Comparison of ENCODE assay signal across 1 cellular context in the genomic region with DNA sequence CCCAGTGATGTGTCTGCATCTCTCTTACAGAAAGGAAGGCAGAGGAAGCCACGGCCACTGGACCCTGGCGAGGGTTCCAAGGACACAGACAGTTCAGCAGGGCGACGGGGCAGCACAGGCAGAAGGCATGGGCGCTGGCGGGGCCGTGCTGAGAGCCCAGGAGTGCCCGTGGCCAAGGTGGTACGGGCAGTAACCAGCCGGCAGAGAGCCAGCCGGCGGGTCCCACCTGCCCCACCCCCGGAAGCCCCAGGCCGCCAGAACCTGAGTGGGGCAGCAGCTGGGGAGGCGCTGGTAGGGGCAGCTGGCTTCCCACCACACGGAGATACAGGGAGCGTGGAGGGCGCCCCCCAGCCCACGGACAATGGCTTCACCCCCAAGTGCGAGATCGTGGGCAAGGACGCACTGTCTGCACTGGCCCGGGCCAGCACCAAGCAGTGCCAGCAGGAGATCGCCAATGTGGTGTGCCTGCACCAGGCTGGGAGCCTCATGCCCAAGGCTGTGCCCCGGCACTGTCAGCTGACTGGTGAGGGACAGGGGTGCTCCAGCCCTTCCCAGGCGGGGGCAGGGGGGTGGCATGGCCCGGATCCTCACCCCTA.
TF ChIP-seq lines count a peak whose summit lies in the region.

No MANE protein-coding gene starts in this region.

TF ChIP-seq in K562, 482 proteins besides CTCF, POLR2A, EP300 and RAD21:
- peak; percentile 13 for TF ChIP-seq RBFOX2 (IDR thresholded peaks at IDR 0.05; ENCODE audit: low read depth, low read length)
- peak; percentile 65 for TF ChIP-seq POLR2G (IDR thresholded peaks at IDR 0.05; ENCODE audit: low read depth, low read length)
- TF ChIP-seq CREB1 (IDR thresholded peaks at IDR 0.05) = no peak
- no peak for TF ChIP-seq CREB1 (CRISPR knock-in tag; IDR thresholded peaks at IDR 0.05)
- no peak for TF ChIP-seq ZKSCAN3 (CRISPR knock-in tag; IDR thresholded peaks at IDR 0.05)
